ENCODE assay signal across 8 cellular contexts in the genomic region with DNA sequence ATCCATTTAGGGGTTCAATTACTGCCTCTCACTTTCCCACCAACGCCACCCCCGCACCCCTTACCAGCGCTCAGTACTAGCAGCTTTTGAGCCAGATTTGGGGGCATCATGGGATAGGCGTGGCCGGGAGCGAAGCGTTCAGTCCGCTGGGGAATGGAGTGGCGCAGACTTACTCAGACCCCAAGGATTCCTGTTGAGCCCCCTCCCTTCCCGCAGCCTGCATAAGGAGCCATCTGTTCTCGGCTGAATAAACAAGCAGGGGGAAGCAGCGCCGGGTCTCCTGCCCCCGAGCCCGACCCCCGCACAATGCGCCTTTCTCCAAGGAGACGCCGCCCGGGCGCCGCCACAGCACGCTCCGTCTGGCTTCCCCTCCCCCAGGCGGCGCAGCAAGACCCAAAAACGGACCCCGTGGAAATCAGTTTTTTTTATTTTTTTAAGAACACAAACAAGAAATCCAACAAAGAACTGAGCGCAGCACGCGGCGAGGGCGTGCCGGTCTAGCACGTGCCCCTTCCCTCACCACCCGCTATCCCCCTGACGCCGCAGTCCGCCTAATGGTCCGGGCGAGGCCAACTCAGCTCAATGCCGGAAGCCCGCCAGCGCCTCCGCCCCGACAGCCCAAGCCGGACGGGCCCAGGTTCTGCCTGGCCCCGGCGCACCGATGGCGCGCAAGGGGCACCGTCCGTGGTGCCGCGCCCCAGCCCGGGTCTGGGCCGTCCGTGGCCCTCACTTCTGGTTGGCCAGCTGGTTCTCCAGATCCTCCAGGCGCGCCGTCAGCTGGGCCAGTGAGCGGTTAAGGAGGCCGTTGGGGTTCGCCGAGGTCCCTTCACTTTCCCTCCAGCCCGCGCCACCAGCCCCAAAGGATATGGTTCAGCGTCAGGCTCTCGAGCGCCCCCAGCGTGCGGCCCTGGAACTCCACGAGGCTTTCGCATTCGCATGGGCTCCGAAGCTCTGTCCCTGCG.
A peak's percentile ranks its signal among the peaks of the same experiment; 100 is the strongest.
DNase-seq lines count a peak whose midpoint lies in the region; ATAC-seq and TF ChIP-seq lines count a peak whose summit lies in the region.

No MANE protein-coding gene starts in this region.

- TF ChIP-seq CTCF in cardiac fibroblast (IDR thresholded peaks at IDR 0.05; ENCODE audit: low read depth, low read length), result peak; percentile 99

- peak overlapping the region; percentile 44 to 49 for H3K4me3 ChIP-seq in cardiac fibroblast (replicated peaks in 1 of 2; ENCODE audit: low read depth in 2 of 2, low read length in 2 of 2)

- ATAC-seq in GM21619 (IDR thresholded peaks at IDR 0.05; ENCODE audit: unreplicated experiment), result peak; percentile 67

- DNase-seq in AG20443 (ENCODE audit: low spot score) (peak; percentile 92), NCI-H2029 (lab: John Stamatoyannopoulos, UW) (peak; percentile 74), cardiac fibroblast (ENCODE audit: low read depth in 2 of 2) (peak; percentile 72 to 73), iris pigment epithelial cell (ENCODE audit: low read depth) (peak; percentile 54), GF-D8 (lab: John Stamatoyannopoulos, UW) (no peak)
- peak; percentile 53 to 78 (median 67) for DNase-seq in activated CD4-positive, CD25-positive, alpha-beta regulatory T cell (lab: John Stamatoyannopoulos, UW)
- peak; percentile 59 to 86 for DNase-seq in stimulated activated CD4-positive, alpha-beta T cell treated with anti-CD3 and anti-CD28 coated beads, Interleukin-12 subunit alpha, Interleukin-12 subunit beta, amount 100 ng/mL, for 24 hours (ENCODE audit: low read depth in 2 of 2)
